In the genomic region with DNA sequence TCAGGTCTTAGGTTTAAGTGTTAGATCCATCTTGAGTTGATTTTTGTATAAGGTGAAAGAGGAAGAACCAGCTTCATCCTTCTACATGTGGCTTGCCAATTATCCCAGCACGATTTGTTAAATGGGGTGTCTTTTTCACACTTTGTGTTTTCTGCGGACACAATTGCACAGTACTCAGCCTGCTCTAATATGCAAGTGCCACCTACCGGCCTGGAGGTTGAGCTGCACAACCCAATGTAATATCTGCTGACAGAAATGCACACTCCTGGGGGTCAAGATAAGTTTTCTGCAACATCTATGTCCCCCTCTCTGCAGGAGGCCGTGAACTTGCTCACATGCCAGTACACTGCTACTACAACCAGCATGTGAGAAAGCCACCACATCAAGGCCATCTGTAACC, we compare ENCODE assay signal across 19 cellular contexts.
"Had no signal": no experiment of that assay in that cellular context is flagged by ENCODE, and none has a peak within 500 bp of the region (broad histone marks: within the 10 kb centered on the region; RNA-seq: fewer than 3 reads in every experiment).

No MANE protein-coding gene starts in this region.

- H3K27me3 Mint-ChIP-seq: activated T-helper 17 cell treated with anti-CD3 and anti-CD28 coated beads, Interleukin-2, amount 50 U/mL, for 72 hours; central memory CD8-positive, alpha-beta T cell had no signal

- H3K4me3 Mint-ChIP-seq: activated T-helper 17 cell treated with anti-CD3 and anti-CD28 coated beads, Interleukin-2, amount 50 U/mL, for 72 hours; central memory CD8-positive, alpha-beta T cell; immature natural killer cell; nephron had no signal

- H3K9me3 ChIP-seq: prostate gland, tibial artery, uterus had no signal

- FAIRE-seq: small intestine had no signal

- H3K27me3 ChIP-seq: brain microvascular endothelial cell, tibial artery, uterus had no signal

- H3K27ac Mint-ChIP-seq: activated T-helper 17 cell treated with anti-CD3 and anti-CD28 coated beads, Interleukin-2, amount 50 U/mL, for 72 hours; immature natural killer cell; nephron had no signal

- H3K4me1 Mint-ChIP-seq: activated T-helper 17 cell treated with anti-CD3 and anti-CD28 coated beads, Interleukin-2, amount 50 U/mL, for 72 hours; central memory CD8-positive, alpha-beta T cell; immature natural killer cell had no signal

- H3K4me1 ChIP-seq: prostate gland, tibial artery, uterus had no signal

- ATAC-seq: activated T-helper 17 cell treated with anti-CD3 and anti-CD28 coated beads, Interleukin-2, amount 50 U/mL, for 72 hours; right cardiac atrium had no signal

- H3K27ac ChIP-seq: brain microvascular endothelial cell, coronary artery, prostate gland, tibial artery, uterus had no signal

- H3K4me3 ChIP-seq: coronary artery, prostate gland, tibial artery, uterus had no signal

- DNase-seq: activated CD4-positive, CD25-positive, alpha-beta regulatory T cell treated with anti-CD3 and anti-CD28 coated beads, Interleukin-2, amount 50 U/mL, for 72 hours; activated naive CD4-positive, alpha-beta T cell treated with Interleukin-2 at 50 U/mL for 16 hours; activated T-cell treated with anti-CD3 and anti-CD28 coated beads for 4 hours; anterior cingulate cortex; brain microvascular endothelial cell; effector CD4-positive, alpha-beta T cell; foreskin melanocyte; immature natural killer cell; right cardiac atrium; small intestine; stimulated activated CD4-positive, alpha-beta T cell treated with anti-CD3 and anti-CD28 coated beads, Interleukin-4, amount 100 ng/mL, for 24 hours; stimulated activated naive CD4-positive, alpha-beta T cell; tibial artery; uterus had no signal

- H3K36me3 Mint-ChIP-seq: immature natural killer cell had no signal

- H3K36me3 ChIP-seq: brain microvascular endothelial cell, prostate gland, tibial artery, uterus had no signal
